ENCODE assay signal across 1 cellular context in the genomic region with DNA sequence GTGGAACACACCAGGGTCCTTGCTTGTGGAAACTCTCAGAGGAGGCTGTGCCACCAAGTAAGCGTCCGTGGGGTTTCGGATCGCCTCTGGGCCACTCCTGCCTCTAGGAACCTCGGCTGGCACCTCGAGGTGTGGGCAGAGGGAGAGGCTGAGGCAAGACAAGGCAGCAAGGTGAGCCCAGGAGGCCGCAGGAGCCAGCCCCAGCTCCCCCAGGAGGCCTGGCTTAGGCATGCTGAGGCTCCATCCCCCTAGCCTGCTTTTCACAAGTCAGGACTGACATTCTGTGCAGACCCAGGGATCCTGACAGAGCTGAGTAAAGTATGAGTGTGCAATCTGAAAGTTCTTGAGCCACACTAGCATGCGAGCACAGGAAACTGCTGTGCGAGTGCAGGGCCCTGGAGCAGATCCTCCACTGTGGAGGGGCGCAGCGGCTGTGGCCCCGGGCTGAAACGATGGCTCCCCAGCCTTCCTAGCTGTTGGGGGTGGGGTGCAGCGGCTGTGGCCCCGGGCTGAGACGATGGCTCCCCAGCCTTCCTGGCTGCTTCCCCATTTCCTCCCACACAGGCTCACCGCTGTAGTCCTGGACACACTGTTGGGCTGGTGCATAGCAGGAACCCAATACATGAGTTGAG.
TF ChIP-seq lines count a peak whose summit lies in the region.

No MANE protein-coding gene starts in this region.

TF ChIP-seq in WTC11, 78 proteins besides CTCF, POLR2A, EP300 and RAD21 (continued from another document):
- TF ChIP-seq, protein P1, sequence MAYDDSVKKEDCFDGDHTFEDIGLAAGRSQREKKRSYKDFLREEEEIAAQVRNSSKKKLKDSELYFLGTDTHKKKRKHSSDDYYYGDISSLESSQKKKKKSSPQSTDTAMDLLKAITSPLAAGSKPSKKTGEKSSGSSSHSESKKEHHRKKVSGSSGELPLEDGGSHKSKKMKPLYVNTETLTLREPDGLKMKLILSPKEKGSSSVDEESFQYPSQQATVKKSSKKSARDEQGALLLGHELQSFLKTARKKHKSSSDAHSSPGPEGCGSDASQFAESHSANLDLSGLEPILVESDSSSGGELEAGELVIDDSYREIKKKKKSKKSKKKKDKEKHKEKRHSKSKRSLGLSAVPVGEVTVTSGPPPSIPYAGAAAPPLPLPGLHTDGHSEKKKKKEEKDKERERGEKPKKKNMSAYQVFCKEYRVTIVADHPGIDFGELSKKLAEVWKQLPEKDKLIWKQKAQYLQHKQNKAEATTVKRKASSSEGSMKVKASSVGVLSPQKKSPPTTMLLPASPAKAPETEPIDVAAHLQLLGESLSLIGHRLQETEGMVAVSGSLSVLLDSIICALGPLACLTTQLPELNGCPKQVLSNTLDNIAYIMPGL (CRISPR knock-in tag; IDR thresholded peaks at IDR 0.05), result no peak
- TF ChIP-seq, protein P2, sequence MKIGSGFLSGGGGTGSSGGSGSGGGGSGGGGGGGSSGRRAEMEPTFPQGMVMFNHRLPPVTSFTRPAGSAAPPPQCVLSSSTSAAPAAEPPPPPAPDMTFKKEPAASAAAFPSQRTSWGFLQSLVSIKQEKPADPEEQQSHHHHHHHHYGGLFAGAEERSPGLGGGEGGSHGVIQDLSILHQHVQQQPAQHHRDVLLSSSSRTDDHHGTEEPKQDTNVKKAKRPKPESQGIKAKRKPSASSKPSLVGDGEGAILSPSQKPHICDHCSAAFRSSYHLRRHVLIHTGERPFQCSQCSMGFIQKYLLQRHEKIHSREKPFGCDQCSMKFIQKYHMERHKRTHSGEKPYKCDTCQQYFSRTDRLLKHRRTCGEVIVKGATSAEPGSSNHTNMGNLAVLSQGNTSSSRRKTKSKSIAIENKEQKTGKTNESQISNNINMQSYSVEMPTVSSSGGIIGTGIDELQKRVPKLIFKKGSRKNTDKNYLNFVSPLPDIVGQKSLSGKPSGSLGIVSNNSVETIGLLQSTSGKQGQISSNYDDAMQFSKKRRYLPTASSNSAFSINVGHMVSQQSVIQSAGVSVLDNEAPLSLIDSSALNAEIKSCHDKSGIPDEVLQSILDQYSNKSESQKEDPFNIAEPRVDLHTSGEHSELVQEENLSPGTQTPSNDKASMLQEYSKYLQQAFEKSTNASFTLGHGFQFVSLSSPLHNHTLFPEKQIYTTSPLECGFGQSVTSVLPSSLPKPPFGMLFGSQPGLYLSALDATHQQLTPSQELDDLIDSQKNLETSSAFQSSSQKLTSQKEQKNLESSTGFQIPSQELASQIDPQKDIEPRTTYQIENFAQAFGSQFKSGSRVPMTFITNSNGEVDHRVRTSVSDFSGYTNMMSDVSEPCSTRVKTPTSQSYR (CRISPR knock-in tag; IDR thresholded peaks at IDR 0.05), result no peak
- TF ChIP-seq, protein P3, sequence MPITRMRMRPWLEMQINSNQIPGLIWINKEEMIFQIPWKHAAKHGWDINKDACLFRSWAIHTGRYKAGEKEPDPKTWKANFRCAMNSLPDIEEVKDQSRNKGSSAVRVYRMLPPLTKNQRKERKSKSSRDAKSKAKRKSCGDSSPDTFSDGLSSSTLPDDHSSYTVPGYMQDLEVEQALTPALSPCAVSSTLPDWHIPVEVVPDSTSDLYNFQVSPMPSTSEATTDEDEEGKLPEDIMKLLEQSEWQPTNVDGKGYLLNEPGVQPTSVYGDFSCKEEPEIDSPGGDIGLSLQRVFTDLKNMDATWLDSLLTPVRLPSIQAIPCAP (CRISPR knock-in tag; IDR thresholded peaks at IDR 0.05), result no peak
- no peak for TF ChIP-seq ATF1 (CRISPR knock-in tag; IDR thresholded peaks at IDR 0.05)
- TF ChIP-seq NFYB (CRISPR knock-in tag; conservative IDR thresholded peaks at IDR 0.05; ENCODE audit: low read depth), result no peak
- TF ChIP-seq OVOL2 (CRISPR knock-in tag; IDR thresholded peaks at IDR 0.05; ENCODE audit: borderline replicate concordance), result no peak
- TF ChIP-seq, protein P4, sequence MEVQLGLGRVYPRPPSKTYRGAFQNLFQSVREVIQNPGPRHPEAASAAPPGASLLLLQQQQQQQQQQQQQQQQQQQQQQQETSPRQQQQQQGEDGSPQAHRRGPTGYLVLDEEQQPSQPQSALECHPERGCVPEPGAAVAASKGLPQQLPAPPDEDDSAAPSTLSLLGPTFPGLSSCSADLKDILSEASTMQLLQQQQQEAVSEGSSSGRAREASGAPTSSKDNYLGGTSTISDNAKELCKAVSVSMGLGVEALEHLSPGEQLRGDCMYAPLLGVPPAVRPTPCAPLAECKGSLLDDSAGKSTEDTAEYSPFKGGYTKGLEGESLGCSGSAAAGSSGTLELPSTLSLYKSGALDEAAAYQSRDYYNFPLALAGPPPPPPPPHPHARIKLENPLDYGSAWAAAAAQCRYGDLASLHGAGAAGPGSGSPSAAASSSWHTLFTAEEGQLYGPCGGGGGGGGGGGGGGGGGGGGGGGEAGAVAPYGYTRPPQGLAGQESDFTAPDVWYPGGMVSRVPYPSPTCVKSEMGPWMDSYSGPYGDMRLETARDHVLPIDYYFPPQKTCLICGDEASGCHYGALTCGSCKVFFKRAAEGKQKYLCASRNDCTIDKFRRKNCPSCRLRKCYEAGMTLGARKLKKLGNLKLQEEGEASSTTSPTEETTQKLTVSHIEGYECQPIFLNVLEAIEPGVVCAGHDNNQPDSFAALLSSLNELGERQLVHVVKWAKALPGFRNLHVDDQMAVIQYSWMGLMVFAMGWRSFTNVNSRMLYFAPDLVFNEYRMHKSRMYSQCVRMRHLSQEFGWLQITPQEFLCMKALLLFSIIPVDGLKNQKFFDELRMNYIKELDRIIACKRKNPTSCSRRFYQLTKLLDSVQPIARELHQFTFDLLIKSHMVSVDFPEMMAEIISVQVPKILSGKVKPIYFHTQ (CRISPR knock-in tag; IDR thresholded peaks at IDR 0.05), result no peak
- TF ChIP-seq PRRX2 (CRISPR knock-in tag; IDR thresholded peaks at IDR 0.05), result no peak
- TF ChIP-seq, protein P5, sequence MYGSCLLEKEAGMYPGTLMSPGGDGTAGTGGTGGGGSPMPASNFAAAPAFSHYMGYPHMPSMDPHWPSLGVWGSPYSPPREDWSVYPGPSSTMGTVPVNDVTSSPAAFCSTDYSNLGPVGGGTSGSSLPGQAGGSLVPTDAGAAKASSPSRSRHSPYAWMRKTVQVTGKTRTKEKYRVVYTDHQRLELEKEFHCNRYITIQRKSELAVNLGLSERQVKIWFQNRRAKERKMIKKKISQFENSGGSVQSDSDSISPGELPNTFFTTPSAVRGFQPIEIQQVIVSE (CRISPR knock-in tag; IDR thresholded peaks at IDR 0.05; ENCODE audit: borderline replicate concordance), result no peak
